Comparison of ENCODE assay signal across 17 cellular contexts in the genomic region with DNA sequence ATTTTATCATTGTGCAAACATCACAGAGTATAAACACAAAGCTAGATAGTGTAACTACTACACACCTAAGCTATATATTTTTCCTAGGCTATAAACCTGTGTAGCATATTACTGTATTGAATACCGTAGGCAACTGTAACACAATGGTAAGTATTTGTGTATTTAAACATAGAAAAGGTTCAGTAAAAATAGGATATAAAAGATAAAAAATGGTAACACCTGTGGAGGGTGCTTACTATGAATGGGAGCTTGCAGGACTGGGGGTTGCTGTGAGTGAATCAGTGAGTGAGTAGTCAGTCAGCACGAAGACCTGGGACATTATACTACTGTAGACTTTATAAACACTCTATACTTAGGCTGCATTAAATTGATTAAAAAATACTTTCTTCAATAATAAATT.
"Had no signal": no experiment of that assay in that cellular context is flagged by ENCODE, and none has a peak within 500 bp of the region (broad histone marks: within the 10 kb centered on the region; RNA-seq: fewer than 3 reads in every experiment).

No MANE protein-coding gene starts in this region.

- H3K36me3 ChIP-seq: left ventricle myocardium inferior, neutrophil, right atrium auricular region, tibial nerve, uterus had no signal

- DNase-seq: activated CD4-positive, alpha-beta memory T cell treated with anti-CD3 and anti-CD28 coated beads for 36 hours; activated CD8-positive, alpha-beta memory T cell treated with anti-CD3 and anti-CD28 coated beads, Interleukin-2, amount 10 ng/mL, durations not matched to agents 7 days and 5 days; activated naive CD4-positive, alpha-beta T cell treated with anti-CD3 and anti-CD28 coated beads, Interleukin-2, amount 10 ng/mL, durations not matched to agents 7 days and 5 days; activated T-cell treated with anti-CD3 and anti-CD28 coated beads, Interleukin-2, amount 50 U/mL, for 24 hours; foreskin fibroblast; hypothalamus; kidney; left ventricle myocardium inferior; naive B cell; stimulated activated CD4-positive, alpha-beta T cell treated with anti-CD3 and anti-CD28 coated beads, Interleukin-2, amount 100 ng/mL, for 48 hours; stimulated activated naive B cell treated with anti-CD40 and anti-IgM and Interleukin-4, amounts not matched to agents 10 μg/mL and 1 μg/mL and 100 μg/mL, for 72 hours; uterus had no signal

- H3K9me3 Mint-ChIP-seq: activated CD4-positive, alpha-beta memory T cell treated with anti-CD3 and anti-CD28 coated beads for 36 hours; activated naive CD4-positive, alpha-beta T cell treated with anti-CD3 and anti-CD28 coated beads, Interleukin-2, amount 10 ng/mL, durations not matched to agents 7 days and 5 days; activated T-cell treated with anti-CD3 and anti-CD28 coated beads, Interleukin-2, amount 50 U/mL, for 24 hours; naive B cell; stimulated activated naive B cell treated with anti-CD40 and anti-IgM and Interleukin-4, amounts not matched to agents 10 μg/mL and 1 μg/mL and 100 μg/mL, for 72 hours had no signal

- ATAC-seq: activated CD8-positive, alpha-beta memory T cell treated with anti-CD3 and anti-CD28 coated beads, Interleukin-2, amount 10 ng/mL, durations not matched to agents 7 days and 5 days; stimulated activated naive B cell treated with anti-CD40 and anti-IgM and Interleukin-4, amounts not matched to agents 10 μg/mL and 1 μg/mL and 100 μg/mL, for 72 hours had no signal

- FAIRE-seq: endothelial cell of umbilical vein, kidney had no signal

- H3K27me3 ChIP-seq: neutrophil, right atrium auricular region, tibial nerve had no signal

- H3K36me3 Mint-ChIP-seq: naive B cell had no signal

- H3K4me3 Mint-ChIP-seq: activated CD4-positive, alpha-beta memory T cell treated with anti-CD3 and anti-CD28 coated beads for 36 hours; activated naive CD4-positive, alpha-beta T cell treated with anti-CD3 and anti-CD28 coated beads, Interleukin-2, amount 10 ng/mL, durations not matched to agents 7 days and 5 days; naive B cell; stimulated activated naive B cell treated with anti-CD40 and anti-IgM and Interleukin-4, amounts not matched to agents 10 μg/mL and 1 μg/mL and 100 μg/mL, for 72 hours had no signal

- H3K27me3 Mint-ChIP-seq: activated CD8-positive, alpha-beta memory T cell treated with anti-CD3 and anti-CD28 coated beads, Interleukin-2, amount 10 ng/mL, durations not matched to agents 7 days and 5 days; activated naive CD4-positive, alpha-beta T cell treated with anti-CD3 and anti-CD28 coated beads, Interleukin-2, amount 10 ng/mL, durations not matched to agents 7 days and 5 days; naive B cell; stimulated activated naive B cell treated with anti-CD40 and anti-IgM and Interleukin-4, amounts not matched to agents 10 μg/mL and 1 μg/mL and 100 μg/mL, for 72 hours had no signal

- H3K27ac ChIP-seq: left ventricle myocardium inferior, neutrophil, right atrium auricular region, tibial nerve, uterus, VCaP had no signal

- H3K9me3 ChIP-seq: left ventricle myocardium inferior, neutrophil, right atrium auricular region, tibial nerve, uterus had no signal

- H3K4me3 ChIP-seq: left ventricle myocardium inferior, right atrium auricular region, tibial nerve, uterus had no signal

- H3K27ac Mint-ChIP-seq: activated CD4-positive, alpha-beta memory T cell treated with anti-CD3 and anti-CD28 coated beads for 36 hours; activated CD8-positive, alpha-beta memory T cell treated with anti-CD3 and anti-CD28 coated beads, Interleukin-2, amount 10 ng/mL, durations not matched to agents 7 days and 5 days; activated T-cell treated with anti-CD3 and anti-CD28 coated beads, Interleukin-2, amount 50 U/mL, for 24 hours; naive B cell; stimulated activated naive B cell treated with anti-CD40 and anti-IgM and Interleukin-4, amounts not matched to agents 10 μg/mL and 1 μg/mL and 100 μg/mL, for 72 hours had no signal
